Comparison of ENCODE assay signal across 20 cellular contexts in the genomic region with DNA sequence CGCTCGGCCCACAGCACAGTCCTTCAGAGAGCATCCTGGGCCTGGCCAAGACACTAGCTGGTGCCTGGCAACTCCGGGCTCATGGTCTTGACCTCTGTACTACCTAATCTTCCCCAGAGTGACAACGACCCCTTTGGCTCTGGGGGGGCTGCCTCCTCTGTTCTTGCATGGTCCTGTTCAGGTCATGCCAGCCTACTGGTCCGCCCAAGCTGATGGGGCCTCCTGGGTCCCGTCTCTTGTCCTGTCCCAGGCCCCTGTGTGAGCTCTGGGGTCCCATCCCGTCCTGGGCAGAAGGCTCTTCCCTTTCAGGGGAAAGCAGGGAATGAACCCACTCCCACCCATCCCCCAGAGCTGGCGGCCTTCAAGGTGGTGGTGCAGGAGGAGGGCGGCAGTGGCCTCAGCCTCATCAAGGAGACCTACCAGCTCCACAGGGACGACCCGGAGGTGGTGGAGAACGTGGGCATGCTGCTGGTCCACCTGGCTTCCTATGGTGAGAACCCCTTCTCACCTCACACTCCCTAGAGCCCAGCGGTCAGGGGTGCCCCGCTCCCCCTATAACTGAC. TPM values are rescaled to one million over a fixed set of nuclear protein-coding genes. Genes with fewer than 3 reads are reported as not detected.
A peak's percentile ranks its signal among the peaks of the same experiment; 100 is the strongest.
DNase-seq lines count a peak whose midpoint lies in the region; ATAC-seq and TF ChIP-seq lines count a peak whose summit lies in the region.
"Had no signal": no experiment of that assay in that cellular context is flagged by ENCODE, and none has a peak within 500 bp of the region (broad histone marks: within the 10 kb centered on the region; RNA-seq: fewer than 3 reads in every experiment).

No MANE protein-coding gene starts in this region.

- TF ChIP-seq POLR2A in thyroid gland (IDR thresholded peaks at IDR 0.05): no peak

- no peaks in the 10 kb centered on the region for H3K4me1 ChIP-seq in thyroid gland
- H3K4me1 ChIP-seq: BE2C, SJSA1 had no signal

- WGBS in thyroid gland, 2 donors: 95 to 96% methylated on average over 7 to 14 of the region's 14 CpGs

- intact Hi-C loops in thyroid gland (cut with DNase I): no loop called here

- peaks cover 12 to 29% of the 10 kb centered on the region in 2 donors for H3K36me3 ChIP-seq in thyroid gland

- no peak overlapping the region for H3K4me3 Mint-ChIP-seq in activated T-cell treated with anti-CD3 and anti-CD28 coated beads, Interleukin-2, amount 50 U/mL, for 24 hours
- no peak overlapping the region for H3K4me3 Mint-ChIP-seq in WTC11
- H3K4me3 Mint-ChIP-seq in nephron progenitor cell: no peak overlapping the region
- H3K4me3 Mint-ChIP-seq: IgD-negative memory B cell had no signal

- TF ChIP-seq CTCF in WTC11 (IDR thresholded peaks at IDR 0.05) (no peak), nephron progenitor cell (IDR thresholded peaks at IDR 0.05) (no peak), thyroid gland (IDR thresholded peaks at IDR 0.05) (no peak)

- H3K4me1 Mint-ChIP-seq in activated T-cell treated with anti-CD3 and anti-CD28 coated beads, Interleukin-2, amount 50 U/mL, for 24 hours (ENCODE audit: low read depth): peaks cover 18% of the 10 kb centered on the region
- H3K4me1 Mint-ChIP-seq in WTC11 (no peaks in the 10 kb centered on the region), nephron progenitor cell (peaks cover 10% of the 10 kb centered on the region)

- no peaks in the 10 kb centered on the region for H3K9me3 ChIP-seq in thyroid gland
- H3K9me3 ChIP-seq: BE2C, MG63, SJSA1 had no signal

- peak overlapping the region; percentile 37 for H3K27ac Mint-ChIP-seq in activated T-cell treated with anti-CD3 and anti-CD28 coated beads, Interleukin-2, amount 50 U/mL, for 24 hours
- H3K27ac Mint-ChIP-seq in WTC11 (0 out of 2 replicates have a peak overlapping the region, but pooled peaks have one; percentile 60), nephron progenitor cell (peak overlapping the region; percentile 81)
- H3K27ac Mint-ChIP-seq: CD4-positive, CD25-positive, alpha-beta regulatory T cell had no signal

- H3K27ac ChIP-seq in thyroid gland: no peak overlapping the region
- H3K27ac ChIP-seq: HL-60, SJSA1 had no signal

- peaks cover 67% of the 10 kb centered on the region for H3K36me3 Mint-ChIP-seq in activated T-cell treated with anti-CD3 and anti-CD28 coated beads, Interleukin-2, amount 50 U/mL, for 24 hours (ENCODE audit: low read depth)
- H3K36me3 Mint-ChIP-seq in WTC11 (peaks cover 39% of the 10 kb centered on the region), nephron progenitor cell (ENCODE audit: low read depth) (peaks cover 35% of the 10 kb centered on the region)
- H3K36me3 Mint-ChIP-seq: IgD-negative memory B cell had no signal

- POLR2A ChIA-PET in WTC11 (lab: Charles Lee): no interaction called here

- ATAC-seq in WTC11 (no peak), GM18909 (IDR thresholded peaks at IDR 0.05; ENCODE audit: poor library complexity, unreplicated experiment) (no peak), GM21576 (IDR thresholded peaks at IDR 0.05; ENCODE audit: unreplicated experiment) (no peak)

- no peaks in the 10 kb centered on the region for H3K9me3 Mint-ChIP-seq in activated T-cell treated with anti-CD3 and anti-CD28 coated beads, Interleukin-2, amount 50 U/mL, for 24 hours
- H3K9me3 Mint-ChIP-seq in WTC11 (no peaks in the 10 kb centered on the region), nephron progenitor cell (no peaks in the 10 kb centered on the region)
- H3K9me3 Mint-ChIP-seq: CD4-positive, CD25-positive, alpha-beta regulatory T cell; IgD-negative memory B cell had no signal

- H3K27me3 Mint-ChIP-seq in activated T-cell treated with anti-CD3 and anti-CD28 coated beads, Interleukin-2, amount 50 U/mL, for 24 hours: no peaks in the 10 kb centered on the region
- H3K27me3 Mint-ChIP-seq in WTC11 (ENCODE audit: low read depth) (no peaks in the 10 kb centered on the region), nephron progenitor cell (ENCODE audit: low read depth, poor library complexity) (no peaks in the 10 kb centered on the region)
- H3K27me3 Mint-ChIP-seq: CD4-positive, CD25-positive, alpha-beta regulatory T cell; IgD-negative memory B cell had no signal

- CTCF ChIA-PET in WTC11 (lab: Charles Lee): interaction anchor here (1.0 to 1.7 kb wide), 2 partner anchors 9 to 27 kb away, joined by 5 to 9 read pairs; no protein-coding TSS in a partner anchor

- H3K27me3 ChIP-seq in thyroid gland: no peaks in the 10 kb centered on the region
- H3K27me3 ChIP-seq: BE2C, MG63, SJSA1 had no signal

- DNase-seq in activated T-cell treated with anti-CD3 and anti-CD28 coated beads, Interleukin-2, amount 50 U/mL, for 24 hours: no peak
- DNase-seq in activated T-cell treated with anti-CD3 and anti-CD28 coated beads for 4 hours: no peak
- no peak for DNase-seq in WTC11 (ENCODE audit: low spot score)
- DNase-seq in nephron progenitor cell: no peak
- DNase-seq in thyroid gland: no peak
- no peak for DNase-seq in GDM1 (lab: John Stamatoyannopoulos, UW)
- DNase-seq: HCEC 1CT, Kasumi-1, MG63, NCI-H1048, NCI-H1436, NCI-H2171 had no signal

- no peak overlapping the region for H3K4me3 ChIP-seq in thyroid gland (replicated peaks in 1 of 3)
- H3K4me3 ChIP-seq: MG63, SJSA1 had no signal

TF ChIP-seq in WTC11, 78 proteins besides CTCF, POLR2A, EP300 and RAD21:
- TF ChIP-seq ZNF671 (CRISPR knock-in tag; IDR thresholded peaks at IDR 0.05): no peak
- no peak for TF ChIP-seq SOX15 (CRISPR knock-in tag; IDR thresholded peaks at IDR 0.05)
- TF ChIP-seq ZNF121 (CRISPR knock-in tag; IDR thresholded peaks at IDR 0.05): no peak
- TF ChIP-seq, protein P1, sequence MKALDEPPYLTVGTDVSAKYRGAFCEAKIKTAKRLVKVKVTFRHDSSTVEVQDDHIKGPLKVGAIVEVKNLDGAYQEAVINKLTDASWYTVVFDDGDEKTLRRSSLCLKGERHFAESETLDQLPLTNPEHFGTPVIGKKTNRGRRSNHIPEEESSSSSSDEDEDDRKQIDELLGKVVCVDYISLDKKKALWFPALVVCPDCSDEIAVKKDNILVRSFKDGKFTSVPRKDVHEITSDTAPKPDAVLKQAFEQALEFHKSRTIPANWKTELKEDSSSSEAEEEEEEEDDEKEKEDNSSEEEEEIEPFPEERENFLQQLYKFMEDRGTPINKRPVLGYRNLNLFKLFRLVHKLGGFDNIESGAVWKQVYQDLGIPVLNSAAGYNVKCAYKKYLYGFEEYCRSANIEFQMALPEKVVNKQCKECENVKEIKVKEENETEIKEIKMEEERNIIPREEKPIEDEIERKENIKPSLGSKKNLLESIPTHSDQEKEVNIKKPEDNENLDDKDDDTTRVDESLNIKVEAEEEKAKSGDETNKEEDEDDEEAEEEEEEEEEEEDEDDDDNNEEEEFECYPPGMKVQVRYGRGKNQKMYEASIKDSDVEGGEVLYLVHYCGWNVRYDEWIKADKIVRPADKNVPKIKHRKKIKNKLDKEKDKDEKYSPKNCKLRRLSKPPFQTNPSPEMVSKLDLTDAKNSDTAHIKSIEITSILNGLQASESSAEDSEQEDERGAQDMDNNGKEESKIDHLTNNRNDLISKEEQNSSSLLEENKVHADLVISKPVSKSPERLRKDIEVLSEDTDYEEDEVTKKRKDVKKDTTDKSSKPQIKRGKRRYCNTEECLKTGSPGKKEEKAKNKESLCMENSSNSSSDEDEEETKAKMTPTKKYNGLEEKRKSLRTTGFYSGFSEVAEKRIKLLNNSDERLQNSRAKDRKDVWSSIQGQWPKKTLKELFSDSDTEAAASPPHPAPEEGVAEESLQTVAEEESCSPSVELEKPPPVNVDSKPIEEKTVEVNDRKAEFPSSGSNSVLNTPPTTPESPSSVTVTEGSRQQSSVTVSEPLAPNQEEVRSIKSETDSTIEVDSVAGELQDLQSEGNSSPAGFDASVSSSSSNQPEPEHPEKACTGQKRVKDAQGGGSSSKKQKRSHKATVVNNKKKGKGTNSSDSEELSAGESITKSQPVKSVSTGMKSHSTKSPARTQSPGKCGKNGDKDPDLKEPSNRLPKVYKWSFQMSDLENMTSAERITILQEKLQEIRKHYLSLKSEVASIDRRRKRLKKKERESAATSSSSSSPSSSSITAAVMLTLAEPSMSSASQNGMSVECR (CRISPR knock-in tag; IDR thresholded peaks at IDR 0.05; ENCODE audit: borderline replicate concordance): 0 out of 2 replicates have a peak, but pooled peaks have one; percentile 27

RNA-seq across cellular contexts. Expression of a gene that starts 13.3 kb away (rescaled TPM):
- total RNA-seq in WTC11 (2021) (33.0 to 38.6 TPM (median 36.3 TPM) in 3 replicates), thyroid gland (10 to 100 TPM; 16.0 to 21.9 (median 19.0) TPM)

RNA-seq across cellular contexts. Expression of a gene that starts 17.6 kb away (rescaled TPM):
- total RNA-seq in WTC11 (2021): 12.0 to 16.4 TPM (median 15.9 TPM) in 3 replicates
- total RNA-seq in thyroid gland: 1 to 10 TPM; 1.5 to 2.8 (median 2.0) TPM

RNA-seq across cellular contexts. Expression of a gene that starts 28.4 kb away (rescaled TPM):
- total RNA-seq in WTC11 (2021): 0.94 to 1.6 TPM (median 0.98 TPM) in 3 replicates
- 1 to 10 TPM in 2 of 4 donors, not detected in 2; 1.6 to 2.2 TPM for total RNA-seq in thyroid gland
- total RNA-seq: HT1080 had no signal

RNA-seq across cellular contexts. Expression of a gene that starts 28.7 kb away (rescaled TPM):
- total RNA-seq in WTC11 (2021) (171 to 173 TPM (median 173 TPM) in 3 replicates), thyroid gland (100 to 1,000 TPM; 165 to 253 (median 226) TPM)

RNA-seq across cellular contexts. Expression of a gene that starts 48.2 kb away (rescaled TPM):
- total RNA-seq in WTC11 (2021) (26.3 to 33.3 TPM (median 28.8 TPM) in 3 replicates), thyroid gland (10 to 100 TPM; 26.2 to 42.7 (median 31.6) TPM)
